Comparison of ENCODE assay signal across 8 cellular contexts in the genomic region with DNA sequence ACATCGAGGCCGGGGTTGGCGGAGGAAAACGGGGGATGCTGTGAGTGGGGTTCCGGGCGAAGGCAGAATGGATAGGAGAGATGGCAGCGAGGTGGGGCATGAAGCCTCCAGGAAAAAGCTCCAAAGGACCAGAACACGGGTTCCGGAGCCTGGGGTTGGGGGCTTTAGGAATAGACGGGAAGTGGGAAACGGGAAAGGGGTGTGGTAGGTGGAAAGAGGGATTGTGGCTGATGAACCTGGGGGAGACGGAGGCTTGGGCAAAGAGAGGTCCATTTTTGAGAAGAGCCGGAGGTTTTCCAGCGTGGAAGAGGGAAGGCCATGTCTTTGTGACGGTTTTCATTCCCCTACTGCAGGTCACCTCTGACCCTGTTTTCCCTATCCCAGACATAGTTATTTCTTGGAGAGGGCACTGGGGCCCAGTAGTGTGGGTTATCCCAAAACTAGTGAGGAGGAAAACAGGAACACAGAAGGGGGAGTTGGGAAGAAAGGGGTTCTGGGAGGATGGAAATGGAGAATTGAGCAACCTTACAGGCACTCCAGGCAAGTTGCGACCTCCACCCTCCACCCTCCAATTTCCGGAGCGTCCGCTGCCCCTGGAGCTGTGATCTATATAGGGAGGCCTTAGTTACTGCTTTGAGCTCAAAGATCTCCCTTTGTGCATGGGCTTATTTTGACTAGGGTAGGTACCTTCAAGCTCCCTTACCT. TPM values are rescaled to one million over a fixed set of nuclear protein-coding genes. Genes with fewer than 3 reads are reported as not detected.
DNase-seq lines count a peak whose midpoint lies in the region; ATAC-seq and TF ChIP-seq lines count a peak whose summit lies in the region.

No MANE protein-coding gene starts in this region.

- H3K36me3 Mint-ChIP-seq in activated CD4-positive, alpha-beta T cell treated with anti-CD3 and anti-CD28 coated beads for 36 hours (ENCODE audit: low read depth) = peaks cover 25% of the 10 kb centered on the region

- no peak for TF ChIP-seq CTCF in thoracic aorta (IDR thresholded peaks at IDR 0.05)

- H3K9me3 Mint-ChIP-seq in activated CD4-positive, alpha-beta T cell treated with anti-CD3 and anti-CD28 coated beads for 36 hours (ENCODE audit: low read depth) = no peaks in the 10 kb centered on the region

- H3K4me1 Mint-ChIP-seq in activated CD4-positive, alpha-beta T cell treated with anti-CD3 and anti-CD28 coated beads for 36 hours = peaks cover 69% of the 10 kb centered on the region

- H3K4me1 ChIP-seq in thoracic aorta (ENCODE audit: control insufficient read depth in 1 of 2, low read depth in 2 of 2) = peaks cover 29 to 72% of the 10 kb centered on the region in 2 donors

- no peak for ATAC-seq in activated CD4-positive, alpha-beta T cell treated with anti-CD3 and anti-CD28 coated beads for 36 hours
- no peak for ATAC-seq in thoracic aorta (ENCODE audit: insufficient number of reproducible peaks, low FRiP score, low read depth)
- ATAC-seq in GM18907 (IDR thresholded peaks at IDR 0.05; ENCODE audit: unreplicated experiment) = no peak

- intact Hi-C loops in activated CD4-positive, alpha-beta T cell treated with anti-CD3 and anti-CD28 coated beads for 36 hours (cut with DNase I, micrococcal nuclease) = loop anchor here (1.0 to 2.0 kb wide), 2 partner anchors 8 to 14 kb away; a partner anchor contains a TSS

- peak overlapping the region; percentile 83 for H3K27ac Mint-ChIP-seq in activated CD4-positive, alpha-beta T cell treated with anti-CD3 and anti-CD28 coated beads for 36 hours

- H3K27me3 ChIP-seq in layer of hippocampus (ENCODE audit: control insufficient read depth, insufficient read depth, low read length) (no peaks in the 10 kb centered on the region), thoracic aorta (replicated peaks; ENCODE audit: insufficient read depth) (no peaks in the 10 kb centered on the region)

- H3K36me3 ChIP-seq in thoracic aorta = peaks cover 5% of the 10 kb centered on the region

- H3K4me3 Mint-ChIP-seq in activated CD4-positive, alpha-beta T cell treated with anti-CD3 and anti-CD28 coated beads for 36 hours = peak overlapping the region; percentile 83

- 10 to 11% (median 11%) methylated on average over 19 of the region's 19 CpGs for WGBS in adipose tissue, 3 donors

- peak overlapping the region; percentile 77 for H3K27ac ChIP-seq in adipose tissue (ENCODE audit: low read depth, low read length)
- peak overlapping the region; percentile 78 for H3K27ac ChIP-seq in layer of hippocampus (ENCODE audit: low read depth, low read length)
- H3K27ac ChIP-seq in thoracic aorta = peak overlapping the region; percentile 90 to 95

- CTCF ChIA-PET in activated CD4-positive, alpha-beta T cell treated with anti-CD3 and anti-CD28 coated beads for 36 hours (lab: Charles Lee) = interaction anchor here (0.6 to 7.4 kb wide), 8 partner anchors 9 to 470 kb away, joined by 3 to 59 read pairs (median 3); no protein-coding TSS in a partner anchor

- DNase-seq in activated CD4-positive, alpha-beta T cell treated with anti-CD3 and anti-CD28 coated beads for 36 hours = no peak
- no peak for DNase-seq in activated CD4-positive, alpha-beta T cell treated with anti-CD3 and anti-CD28 coated beads for 4 hours
- DNase-seq in thoracic aorta (ENCODE audit: low spot score) (no peak), DMS 273 (lab: John Stamatoyannopoulos, UW; ENCODE audit: unreplicated experiment) (no peak), LoVo (ENCODE audit: low spot score) (no peak)

- H3K9me3 ChIP-seq in thoracic aorta = no peaks in the 10 kb centered on the region

- POLR2A ChIA-PET in activated CD4-positive, alpha-beta T cell treated with anti-CD3 and anti-CD28 coated beads for 36 hours (lab: Charles Lee) = interaction anchor here (0.5 to 3.7 kb wide), 3 partner anchors 16 to 1023 kb away, joined by 3 to 26 read pairs (median 3); a partner anchor contains a TSS

- no peaks in the 10 kb centered on the region for H3K27me3 Mint-ChIP-seq in activated CD4-positive, alpha-beta T cell treated with anti-CD3 and anti-CD28 coated beads for 36 hours

- peak overlapping the region; percentile 95 for H3K4me3 ChIP-seq in thoracic aorta

RNA-seq across cellular contexts. Expression of a gene that starts 1.1 kb away (rescaled TPM):
- 10 to 100 TPM; 32.2 to 32.4 TPM for total RNA-seq in activated CD4-positive, alpha-beta T cell treated with anti-CD3 and anti-CD28 coated beads for 36 hours
- 100 to 1,000 TPM in 2 of 3 donors, 10 to 100 TPM in 1; 38.1 to 127 (median 119) TPM for polyA plus RNA-seq in adipose tissue
- total RNA-seq in thoracic aorta = 100 to 1,000 TPM; 109 to 163 TPM

RNA-seq across cellular contexts. Expression of a gene that starts 14.5 kb away (rescaled TPM):
- 100 to 1,000 TPM; 301 to 317 TPM for total RNA-seq in activated CD4-positive, alpha-beta T cell treated with anti-CD3 and anti-CD28 coated beads for 36 hours
- 10 to 100 TPM in 1 of 3 donors, 1 to 10 TPM in 2; 2.6 to 11.9 (median 4.1) TPM for polyA plus RNA-seq in adipose tissue
- 10 to 100 TPM; 53.6 to 57.9 TPM for total RNA-seq in thoracic aorta

RNA-seq across cellular contexts. Expression of a gene that starts 14.8 kb away (rescaled TPM):
- not detected for total RNA-seq in activated CD4-positive, alpha-beta T cell treated with anti-CD3 and anti-CD28 coated beads for 36 hours
- not detected for polyA plus RNA-seq in adipose tissue
- not detected for total RNA-seq in thoracic aorta

RNA-seq across cellular contexts. Expression of a gene that starts 15.0 kb away (rescaled TPM):
- total RNA-seq in activated CD4-positive, alpha-beta T cell treated with anti-CD3 and anti-CD28 coated beads for 36 hours = 100 to 1,000 TPM; 189 to 208 TPM
- 100 to 1,000 TPM; 326 to 584 (median 368) TPM for polyA plus RNA-seq in adipose tissue
- 100 to 1,000 TPM; 370 to 416 TPM for total RNA-seq in thoracic aorta

RNA-seq across cellular contexts. Expression of a gene that starts 22.3 kb away (rescaled TPM):
- total RNA-seq in activated CD4-positive, alpha-beta T cell treated with anti-CD3 and anti-CD28 coated beads for 36 hours = 100 to 1,000 TPM; 335 to 483 TPM
- polyA plus RNA-seq in adipose tissue = 10 to 100 TPM; 18.8 to 44.0 (median 24.2) TPM
- 10 to 100 TPM; 19.0 to 24.0 TPM for total RNA-seq in thoracic aorta

Comparison
In these comparisons a context has a peak if more than half of its experiments do, and no peak if none do; other contexts are left out.
1. RNA of a gene that starts 14.5 kb away (total RNA-seq): 301 to 317 TPM in activated CD4-positive, alpha-beta T cell treated with anti-CD3 and anti-CD28 coated beads for 36 hours; 53.6 to 57.9 TPM in thoracic aorta; every median in the first group is over 4 times any median in the second.
2. Peak in every context shown above with its lines, with median percentiles within 50 percentile points of each other: H3K27ac ChIP-seq.